Comparison of ENCODE assay signal across 15 cellular contexts in the genomic region with DNA sequence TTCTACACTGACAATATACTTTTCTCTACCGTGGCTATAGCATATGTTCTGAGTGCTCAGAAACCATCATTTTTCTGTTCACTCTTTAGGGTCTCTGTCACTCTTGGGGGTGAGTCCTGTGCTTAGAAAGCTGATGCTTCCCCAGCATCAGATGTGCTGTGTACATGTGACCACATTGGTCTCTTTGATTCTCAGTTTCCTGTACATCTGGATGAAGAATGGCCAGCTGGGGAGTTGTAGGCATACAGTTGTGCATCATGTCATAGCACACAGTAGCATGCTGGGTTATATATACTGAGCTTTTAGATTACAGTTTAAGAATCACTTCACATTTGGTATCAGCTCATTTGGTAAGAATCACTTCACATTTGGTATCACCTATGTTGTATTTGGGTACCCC.
A peak's percentile ranks its signal among the peaks of the same experiment; 100 is the strongest.
DNase-seq lines count a peak whose midpoint lies in the region; ATAC-seq, FAIRE-seq and TF ChIP-seq lines count a peak whose summit lies in the region.
"Had no signal": no experiment of that assay in that cellular context is flagged by ENCODE, and none has a peak within 500 bp of the region (broad histone marks: within the 10 kb centered on the region; RNA-seq: fewer than 3 reads in every experiment).

No MANE protein-coding gene starts in this region.

- no peak for DNase-seq in T-helper 1 cell
- DNase-seq in GM12892 (ENCODE audit: insufficient read length) = no peak
- DNase-seq in NAMALWA (ENCODE audit: low spot score) = peak; percentile 33
- no peak for DNase-seq in immature natural killer cell
- DNase-seq in NK-92 (lab: John Stamatoyannopoulos, UW; ENCODE audit: unreplicated experiment) = no peak
- DNase-seq in NCI-H524 treated with DMSO at 0.1 percent for 48 hours (lab: John Stamatoyannopoulos, UW) = no peak
- DNase-seq: AML-193; Caco-2; CD4-positive, alpha-beta T cell; GDM1; GM23248 had no signal

- peak; percentile 46 for FAIRE-seq in GM12892 (lab: Jason Lieb, UNC)
- FAIRE-seq: A549, D721Med had no signal

- no peak for ATAC-seq in GM19023 (IDR thresholded peaks at IDR 0.05; ENCODE audit: unreplicated experiment)
- ATAC-seq: A549 had no signal

- H3K36me3 Mint-ChIP-seq in T-helper 1 cell treated with Interleukin-12 subunit alpha and Interleukin-12 subunit beta and Interleukin-4 antibody, amounts not matched to agents 30 μg/mL and 1 μg/mL, for 36 hours (ENCODE audit: low read depth) = peaks cover 29% of the 10 kb centered on the region
- H3K36me3 Mint-ChIP-seq in immature natural killer cell = peaks cover 0 to 8% (median 0%) of the 10 kb centered on the region in 3 donors

- H3K4me3 Mint-ChIP-seq in T-helper 1 cell treated with Interleukin-12 subunit alpha and Interleukin-12 subunit beta and Interleukin-4 antibody, amounts not matched to agents 30 μg/mL and 1 μg/mL, for 36 hours = no peak overlapping the region
- no peak overlapping the region for H3K4me3 Mint-ChIP-seq in immature natural killer cell
- H3K4me3 Mint-ChIP-seq: CD4-positive, alpha-beta T cell had no signal

- H3K27me3 Mint-ChIP-seq in T-helper 1 cell treated with Interleukin-12 subunit alpha and Interleukin-12 subunit beta and Interleukin-4 antibody, amounts not matched to agents 30 μg/mL and 1 μg/mL, for 36 hours (ENCODE audit: low read depth) = peaks cover 5% of the 10 kb centered on the region
- H3K27me3 Mint-ChIP-seq in immature natural killer cell (ENCODE audit: low read depth in 3 of 3) = peaks cover 0 to 18% (median 0%) of the 10 kb centered on the region in 3 donors
- H3K27me3 Mint-ChIP-seq: CD4-positive, alpha-beta T cell had no signal

- H3K4me1 Mint-ChIP-seq in T-helper 1 cell treated with Interleukin-12 subunit alpha and Interleukin-12 subunit beta and Interleukin-4 antibody, amounts not matched to agents 30 μg/mL and 1 μg/mL, for 36 hours (ENCODE audit: low read depth) = peaks cover 42% of the 10 kb centered on the region
- H3K4me1 Mint-ChIP-seq in immature natural killer cell = peaks cover 41 to 51% of the 10 kb centered on the region in 2 donors

- H3K9me3 Mint-ChIP-seq in T-helper 1 cell treated with Interleukin-12 subunit alpha and Interleukin-12 subunit beta and Interleukin-4 antibody, amounts not matched to agents 30 μg/mL and 1 μg/mL, for 36 hours = peaks cover 38% of the 10 kb centered on the region
- no peaks in the 10 kb centered on the region for H3K9me3 Mint-ChIP-seq in immature natural killer cell
- H3K9me3 Mint-ChIP-seq: CD4-positive, alpha-beta T cell had no signal

- H3K27ac Mint-ChIP-seq in T-helper 1 cell treated with Interleukin-12 subunit alpha and Interleukin-12 subunit beta and Interleukin-4 antibody, amounts not matched to agents 30 μg/mL and 1 μg/mL, for 36 hours = peak overlapping the region; percentile 10
- H3K27ac Mint-ChIP-seq in immature natural killer cell = peak overlapping the region in 5 of 6 donors; percentile 7 to 83 (median 23)
- H3K27ac Mint-ChIP-seq: CD4-positive, alpha-beta T cell had no signal

- TF ChIP-seq POLR2A in GM12892 (IDR thresholded peaks at IDR 0.05; ENCODE audit: low read depth, low read length) = no peak
